8 cellular contexts compared by ENCODE assay signal in genomic region chrX:108439434-108439883, GRCh38. TPM values are rescaled to one million over a fixed set of nuclear protein-coding genes. Genes with fewer than 3 reads are reported as not detected.
DNase-seq lines count a peak whose midpoint lies in the region; ATAC-seq and TF ChIP-seq lines count a peak whose summit lies in the region.

Gene COL4A5, plus strand, starts transcription at chrX:108439838. Its CDS starts 288 bp downstream, at chrX:108440126.

- H3K9me3 ChIP-seq in CD4-positive, CD25-positive, alpha-beta regulatory T cell (ENCODE audit: control insufficient read depth in 2 of 2, low read length in 2 of 2), result no peaks in the 10 kb centered on the region
- H3K9me3 ChIP-seq in mucosa of rectum (ENCODE audit: control insufficient read depth in 2 of 2, low read length in 2 of 2), result no peaks in the 10 kb centered on the region
- H3K9me3 ChIP-seq in vagina, result no peaks in the 10 kb centered on the region

- peaks cover 0 to 6% (median 0%) of the 10 kb centered on the region in 7 donors for H3K9me3 Mint-ChIP-seq in CD4-positive, CD25-positive, alpha-beta regulatory T cell
- H3K9me3 Mint-ChIP-seq in IgD-negative memory B cell, result no peaks in the 10 kb centered on the region

- DNase-seq in CD4-positive, CD25-positive, alpha-beta regulatory T cell, result peak in 1 of 3 donors; percentile 0
- DNase-seq in SW480 (ENCODE audit: low spot score) (peak; percentile 76), fibroblast of gingiva (ENCODE audit: low read depth) (peak; percentile 89), vagina (ENCODE audit: extremely low spot score in 2 of 2) (peak in 1 of 2 donors; percentile 87)

- intact Hi-C loops in vagina (cut with DNase I), result no loop called here

- H3K36me3 Mint-ChIP-seq in CD4-positive, CD25-positive, alpha-beta regulatory T cell, result no peaks in the 10 kb centered on the region
- no peaks in the 10 kb centered on the region for H3K36me3 Mint-ChIP-seq in IgD-negative memory B cell

- H3K27ac ChIP-seq in CD4-positive, CD25-positive, alpha-beta regulatory T cell (ENCODE audit: insufficient read depth, low read length, poor library complexity, severe bottlenecking), result no peak within 1 kb of the TSS
- H3K27ac ChIP-seq in mucosa of rectum (ENCODE audit: low read depth in 2 of 2, low read length in 2 of 2), result no peak within 1 kb of the TSS
- H3K27ac ChIP-seq in vagina, result peak within 1 kb of the TSS; percentile 54

- H3K4me3 ChIP-seq in CD4-positive, CD25-positive, alpha-beta regulatory T cell (ENCODE audit: low read depth, low read length), result no peak within 1 kb of the TSS
- H3K4me3 ChIP-seq in mucosa of rectum (ENCODE audit: low read length in 2 of 2), result peak within 1 kb of the TSS; percentile 33 to 65
- H3K4me3 ChIP-seq in vagina, result peak within 1 kb of the TSS; percentile 41 to 50

- H3K36me3 ChIP-seq in CD4-positive, CD25-positive, alpha-beta regulatory T cell (ENCODE audit: control insufficient read depth, insufficient read depth, low read length), result no peaks in the 10 kb centered on the region
- no peaks in the 10 kb centered on the region for H3K36me3 ChIP-seq in mucosa of rectum (ENCODE audit: control insufficient read depth in 2 of 2, insufficient read depth in 2 of 2, low read length in 2 of 2)
- no peaks in the 10 kb centered on the region for H3K36me3 ChIP-seq in vagina

- peaks cover 0 to 7% (median 0%) of the 10 kb centered on the region in 4 donors for H3K4me1 Mint-ChIP-seq in CD4-positive, CD25-positive, alpha-beta regulatory T cell
- H3K4me1 Mint-ChIP-seq in IgD-negative memory B cell, result peaks cover 0 to 7% (median 7%) of the 10 kb centered on the region in 3 donors

- TF ChIP-seq CTCF in vagina (IDR thresholded peaks at IDR 0.05), result no peak

- H3K27me3 Mint-ChIP-seq in CD4-positive, CD25-positive, alpha-beta regulatory T cell, result peaks cover 20% of the 10 kb centered on the region
- peaks cover 23% of the 10 kb centered on the region for H3K27me3 Mint-ChIP-seq in IgD-negative memory B cell

- H3K27me3 ChIP-seq in CD4-positive, CD25-positive, alpha-beta regulatory T cell (ENCODE audit: control insufficient read depth, insufficient read depth, low read length), result peaks cover 2% of the 10 kb centered on the region
- H3K27me3 ChIP-seq in mucosa of rectum (ENCODE audit: control insufficient read depth in 2 of 2, insufficient read depth in 2 of 2, low read length in 2 of 2), result peaks cover 10 to 14% of the 10 kb centered on the region in 2 donors
- H3K27me3 ChIP-seq in vagina, result no peaks in the 10 kb centered on the region

- no peak within 1 kb of the TSS for H3K27ac Mint-ChIP-seq in CD4-positive, CD25-positive, alpha-beta regulatory T cell
- peak within 1 kb of the TSS in 1 of 3 donors; percentile 38 for H3K27ac Mint-ChIP-seq in IgD-negative memory B cell

- H3K9ac ChIP-seq in mucosa of rectum (ENCODE audit: low read depth in 1 of 2, low read length in 2 of 2), result no peak within 1 kb of the TSS

- peak in 1 of 2 donors; percentile 10 for TF ChIP-seq POLR2A in vagina (IDR thresholded peaks at IDR 0.05)

- no peaks in the 10 kb centered on the region for H3K4me1 ChIP-seq in CD4-positive, CD25-positive, alpha-beta regulatory T cell (ENCODE audit: control insufficient read depth, insufficient read depth, low read length, poor library complexity, severe bottlenecking)
- H3K4me1 ChIP-seq in mucosa of rectum (ENCODE audit: control insufficient read depth in 2 of 2, insufficient read depth in 2 of 2, low read length in 2 of 2) (no peaks in the 10 kb centered on the region), vagina (no peaks in the 10 kb centered on the region)

- no peak for ATAC-seq in CD4-positive, CD25-positive, alpha-beta regulatory T cell (ENCODE audit: low read depth in 2 of 2)
- no peak for ATAC-seq in GM18909 (IDR thresholded peaks at IDR 0.05; ENCODE audit: poor library complexity, unreplicated experiment)
- ATAC-seq in HG03135 (IDR thresholded peaks at IDR 0.05; ENCODE audit: unreplicated experiment), result no peak

- H3K4me3 Mint-ChIP-seq in CD4-positive, CD25-positive, alpha-beta regulatory T cell, result peak within 1 kb of the TSS; percentile 30 to 75 (median 68)
- peak within 1 kb of the TSS in 3 of 4 donors; percentile 67 to 93 (median 74) for H3K4me3 Mint-ChIP-seq in IgD-negative memory B cell

RNA-seq across cellular contexts. Expression of gene COL4A5, which starts in this region (rescaled TPM):
- not detected for total RNA-seq in CD4-positive, CD25-positive, alpha-beta regulatory T cell
- polyA plus RNA-seq in CD4-positive, CD25-positive, alpha-beta regulatory T cell, result under 1 TPM in 1 of 4 donors, not detected in 3; 0.02 TPM
- not detected for polyA plus RNA-seq in IgD-negative memory B cell
- total RNA-seq in vagina, result 36.3 TPM

Comparison
In these comparisons a context has a peak if more than half of its experiments do, and no peak if none do; other contexts are left out.
1. RNA of gene COL4A5 (total RNA-seq): 36.3 TPM in vagina (single experiment); not detected in CD4-positive, CD25-positive, alpha-beta regulatory T cell (single experiment); every median in the first group is over 10 times any median in the second.